ENCODE assay signal across 24 cellular contexts in the genomic region with DNA sequence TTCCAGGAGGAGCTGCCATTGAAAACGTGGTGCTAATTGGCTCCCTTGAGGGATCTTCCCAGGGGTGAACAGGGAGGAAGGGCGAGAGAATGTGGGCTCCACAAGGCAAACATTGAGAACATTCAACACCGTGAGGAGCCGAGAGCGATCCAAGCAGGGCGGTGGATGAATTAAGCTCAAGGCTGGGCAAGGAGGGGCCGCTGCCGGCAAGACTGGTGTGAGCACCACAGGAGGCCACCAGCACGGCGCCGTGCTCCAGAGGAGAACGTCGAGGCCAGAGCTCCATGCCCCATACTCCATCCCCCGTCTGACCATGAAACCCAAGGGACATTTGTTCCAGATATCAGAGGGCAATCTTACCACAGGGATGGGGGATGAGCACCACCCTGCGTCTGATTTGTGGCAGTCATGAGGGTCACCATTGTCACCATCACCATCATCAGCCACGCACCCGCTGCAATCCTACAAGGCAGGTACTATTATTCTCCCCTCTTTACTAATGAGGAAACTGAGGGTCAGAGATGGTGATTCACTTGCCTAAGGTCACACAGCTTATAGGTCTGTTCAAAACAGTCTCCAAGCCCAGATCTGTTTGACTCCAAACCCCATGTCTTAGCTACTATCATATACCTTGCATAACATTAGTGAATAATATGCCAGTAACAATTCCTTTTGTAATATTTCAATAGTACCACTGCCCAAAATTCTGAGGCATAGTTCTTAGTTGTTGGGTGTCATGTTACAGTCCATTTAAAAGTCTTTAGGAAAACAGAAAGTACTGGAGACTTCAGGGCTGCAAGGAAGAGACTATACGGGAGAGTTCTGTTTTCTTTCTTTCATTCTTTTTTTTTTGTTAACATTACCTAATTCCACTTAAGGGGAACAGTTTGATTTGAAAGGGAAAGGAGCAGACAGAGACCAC.
DNase-seq lines count a peak whose midpoint lies in the region; ATAC-seq, FAIRE-seq and TF ChIP-seq lines count a peak whose summit lies in the region.
"Had no signal": no experiment of that assay in that cellular context is flagged by ENCODE, and none has a peak within 500 bp of the region (broad histone marks: within the 10 kb centered on the region; RNA-seq: fewer than 3 reads in every experiment).

No MANE protein-coding gene starts in this region.

- POLR2A ChIA-PET in WTC11 (lab: Charles Lee): interaction anchor here (1.2 kb wide), 1 partner anchor 10 kb away, joined by 3 read pairs; no protein-coding TSS in a partner anchor
- POLR2A ChIA-PET in HepG2 (lab: Yijun Ruan, JAX): no interaction called here
- POLR2A ChIA-PET in CD8-positive, alpha-beta T cell (lab: Charles Lee): no interaction called here

- 0 out of 2 replicates have a peak overlapping the region, but pooled peaks have one; percentile 41 for H3K27ac Mint-ChIP-seq in WTC11
- no peak overlapping the region for H3K27ac Mint-ChIP-seq in CD8-positive, alpha-beta T cell
- H3K27ac Mint-ChIP-seq: CD14-positive monocyte had no signal

- FAIRE-seq in HepG2 (lab: Jason Lieb, UNC): no peak
- FAIRE-seq: H54 had no signal

- no TSS peak for BruUV-seq in HepG2 (replicated peaks; lab: Mats Ljungman, UMichigan)

- H3K4me3 ChIP-seq in choroid plexus epithelial cell (ENCODE audit: low read depth, low read length): no peak overlapping the region
- no peak overlapping the region for H3K4me3 ChIP-seq in HepG2 (replicated peaks in 1 of 3; ENCODE audit: insufficient read depth in 1 of 3, low read depth in 2 of 3, low read length in 3 of 3)
- H3K4me3 ChIP-seq in CD8-positive, alpha-beta T cell (ENCODE audit: low read depth, low read length): no peak overlapping the region
- H3K4me3 ChIP-seq: MG63 had no signal

- peaks cover 2% of the 10 kb centered on the region; the same call in 1 of the 2 replicates for H3K27me3 Mint-ChIP-seq in WTC11 (ENCODE audit: low read depth)
- peaks cover 5% of the 10 kb centered on the region for H3K27me3 Mint-ChIP-seq in CD8-positive, alpha-beta T cell (ENCODE audit: low read depth)

- no peak for TF ChIP-seq EP300 in HepG2 (IDR thresholded peaks at IDR 0.05; ENCODE audit: low read depth in 2 of 2, low read length in 2 of 2)
- no peak for TF ChIP-seq EP300 in HepG2 (CRISPR knock-in tag; IDR thresholded peaks at IDR 0.05; ENCODE audit: borderline replicate concordance)

- peaks cover 44% of the 10 kb centered on the region for H3K9me3 Mint-ChIP-seq in WTC11
- H3K9me3 Mint-ChIP-seq in CD8-positive, alpha-beta T cell: peaks cover 5% of the 10 kb centered on the region

- H3K4me1 Mint-ChIP-seq in WTC11: peaks cover 11% of the 10 kb centered on the region
- no peaks in the 10 kb centered on the region for H3K4me1 Mint-ChIP-seq in CD8-positive, alpha-beta T cell (ENCODE audit: low read depth)
- H3K4me1 Mint-ChIP-seq: CD14-positive monocyte had no signal

- TF ChIP-seq POLR2A in HepG2 (IDR thresholded peaks at IDR 0.05; ENCODE audit: insufficient read depth in 1 of 2, low read depth in 2 of 2, low read length in 2 of 2): no peak

- CTCF ChIA-PET in WTC11 (lab: Charles Lee) (interaction anchor here (0.6 kb wide), 1 partner anchor 626 kb away, joined by 3 read pairs; no protein-coding TSS in a partner anchor), HepG2 (lab: Yijun Ruan, JAX; ENCODE audit: low intra/inter-chr PET ratio, low total read pairs) (no interaction called here)
- CTCF ChIA-PET in CD8-positive, alpha-beta T cell (lab: Charles Lee): no interaction called here

- H3K9ac ChIP-seq in HepG2 (ENCODE audit: insufficient read depth, low read depth, low read length): no peak overlapping the region
- H3K9ac ChIP-seq: SK-N-SH had no signal

- peaks cover 9% of the 10 kb centered on the region for H3K36me3 Mint-ChIP-seq in WTC11
- H3K36me3 Mint-ChIP-seq in CD8-positive, alpha-beta T cell: no peaks in the 10 kb centered on the region
- H3K36me3 Mint-ChIP-seq: CD14-positive monocyte had no signal

- no peaks in the 10 kb centered on the region for H3K79me2 ChIP-seq in HepG2 (ENCODE audit: insufficient read depth, low read length)

- TF ChIP-seq RAD21 in HepG2 (CRISPR knock-in tag; IDR thresholded peaks at IDR 0.05): no peak

- WGBS in HepG2 (ENCODE audit: low lambda C conversion rate): 62% methylated on average over 16 of the region's 18 CpGs

- H2AFZ ChIP-seq in HepG2 (ENCODE audit: low read length): no peak overlapping the region

- no peak overlapping the region for H3K27ac ChIP-seq in HepG2 (ENCODE audit: extremely low read length, insufficient read depth, low read length)
- no peak overlapping the region for H3K27ac ChIP-seq in CD8-positive, alpha-beta T cell (ENCODE audit: low read depth, low read length)
- H3K27ac ChIP-seq: HL-60 had no signal

- no peak overlapping the region for H3K4me2 ChIP-seq in HepG2 (ENCODE audit: low read depth, low read length)
- H3K4me2 ChIP-seq: SK-N-SH had no signal

- H3K36me3 ChIP-seq in HepG2 (replicated peaks in 1 of 2; ENCODE audit: control insufficient read depth in 1 of 2, insufficient read depth in 2 of 2, low read length in 2 of 2): no peaks in the 10 kb centered on the region
- H3K36me3 ChIP-seq in CD8-positive, alpha-beta T cell (ENCODE audit: insufficient read depth, low read length): no peaks in the 10 kb centered on the region
- H3K36me3 ChIP-seq: MG63 had no signal

- 0 out of 5 replicates have a peak, but pooled peaks cover 0 to 5% of the 10 kb centered on the region in 2 experiments for H3K27me3 ChIP-seq in HepG2 (ENCODE audit: control insufficient read depth in 1 of 2, insufficient read depth in 2 of 2, low read length in 2 of 2)
- no peaks in the 10 kb centered on the region for H3K27me3 ChIP-seq in CD8-positive, alpha-beta T cell (ENCODE audit: insufficient read depth, low read length)
- H3K27me3 ChIP-seq: MG63 had no signal

- intact Hi-C loops in HepG2 (cut with micrococcal nuclease; ENCODE audit: unreplicated experiment): no loop called here
- intact Hi-C loops in CD8-positive, alpha-beta T cell (cut with DNase I, micrococcal nuclease): no loop called here

- DNase-seq in EH (ENCODE audit: low read depth) (peak; percentile 17), WTC11 (ENCODE audit: low spot score) (no peak), choroid plexus epithelial cell (ENCODE audit: low read depth) (peak; percentile 56), HepG2 (ENCODE audit: low spot score) (no peak), ecto neural progenitor cell (ENCODE audit: low spot score) (no peak), middle frontal gyrus (ENCODE audit: extremely low spot score, low spot score) (no peak)
- DNase-seq in CD8-positive, alpha-beta T cell: no peak
- no peak for DNase-seq in stimulated activated CD4-positive, alpha-beta T cell treated with anti-CD3 and anti-CD28 coated beads, Interleukin-12 subunit alpha, Interleukin-12 subunit beta, amount 100 ng/mL, for 4 hours
- DNase-seq: 8988T; EL; IMR-90; Kasumi-1; MG63; NCI-H1048; NCI-H146; NCI-H2029 treated with DMSO at 0.1 percent for 48 hours; NCI-H748 treated with DMSO at 0.1 percent for 48 hours; NK-92 treated with Interleukin-12 subunit alpha and Interleukin-12 subunit beta, amount 100 ng/mL, for 24 hours; OCI-M1; SHP77 treated with DMSO at 0.1 percent for 48 hours; SK-N-SH had no signal

- H3K9me3 ChIP-seq in HepG2 (ENCODE audit: low read length): 0 out of 2 replicates have a peak, but pooled peaks cover 3% of the 10 kb centered on the region
- H3K9me3 ChIP-seq in CD8-positive, alpha-beta T cell (ENCODE audit: low read length): no peaks in the 10 kb centered on the region
- H3K9me3 ChIP-seq: MG63, SK-N-SH had no signal

- no peak overlapping the region for H3K4me3 Mint-ChIP-seq in WTC11
- H3K4me3 Mint-ChIP-seq in CD8-positive, alpha-beta T cell: no peak overlapping the region
- H3K4me3 Mint-ChIP-seq: CD14-positive monocyte had no signal

- no peaks in the 10 kb centered on the region for H4K20me1 ChIP-seq in HepG2 (ENCODE audit: insufficient read depth, low read length)

- no peaks in the 10 kb centered on the region for H3K4me1 ChIP-seq in HepG2 (ENCODE audit: insufficient read depth, low read length)
- H3K4me1 ChIP-seq in CD8-positive, alpha-beta T cell (ENCODE audit: insufficient read depth, low read length): no peaks in the 10 kb centered on the region

- in situ Hi-C loops in HepG2 (cut with HindIII; ENCODE audit: extremely low pct_ligation_motif_present, low pct_unique_long_range_greater_than_20kb): no loop called here

- TF ChIP-seq CTCF in WTC11 (IDR thresholded peaks at IDR 0.05) (no peak), choroid plexus epithelial cell (conservative IDR thresholded peaks at IDR 0.05; ENCODE audit: low read depth, low read length) (no peak), HepG2 (CRISPR knock-in tag; IDR thresholded peaks at IDR 0.05) (no peak)
- no peak for TF ChIP-seq CTCF in CD8-positive, alpha-beta T cell (IDR thresholded peaks at IDR 0.05)

- ATAC-seq in WTC11 (no peak), HepG2 (no peak)
- no peak for ATAC-seq in CD8-positive, alpha-beta T cell

TF ChIP-seq in WTC11, 78 proteins besides CTCF, POLR2A, EP300 and RAD21 (continues in another document):
- TF ChIP-seq, protein P1, sequence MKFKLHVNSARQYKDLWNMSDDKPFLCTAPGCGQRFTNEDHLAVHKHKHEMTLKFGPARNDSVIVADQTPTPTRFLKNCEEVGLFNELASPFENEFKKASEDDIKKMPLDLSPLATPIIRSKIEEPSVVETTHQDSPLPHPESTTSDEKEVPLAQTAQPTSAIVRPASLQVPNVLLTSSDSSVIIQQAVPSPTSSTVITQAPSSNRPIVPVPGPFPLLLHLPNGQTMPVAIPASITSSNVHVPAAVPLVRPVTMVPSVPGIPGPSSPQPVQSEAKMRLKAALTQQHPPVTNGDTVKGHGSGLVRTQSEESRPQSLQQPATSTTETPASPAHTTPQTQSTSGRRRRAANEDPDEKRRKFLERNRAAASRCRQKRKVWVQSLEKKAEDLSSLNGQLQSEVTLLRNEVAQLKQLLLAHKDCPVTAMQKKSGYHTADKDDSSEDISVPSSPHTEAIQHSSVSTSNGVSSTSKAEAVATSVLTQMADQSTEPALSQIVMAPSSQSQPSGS (CRISPR knock-in tag; IDR thresholded peaks at IDR 0.05; ENCODE audit: borderline replicate concordance, low read depth): no peak
- TF ChIP-seq SMAD3 (CRISPR knock-in tag; IDR thresholded peaks at IDR 0.05; ENCODE audit: borderline replicate concordance): no peak

TF ChIP-seq in HepG2, 621 proteins besides CTCF, POLR2A, EP300 and RAD21 (continues in another document):
- TF ChIP-seq U2AF2 (IDR thresholded peaks at IDR 0.05; ENCODE audit: low read depth, low read length) (no peak), RFX1 (IDR thresholded peaks at IDR 0.05) (no peak), ZNF768 (CRISPR knock-in tag; IDR thresholded peaks at IDR 0.05) (peak; percentile 37)

Comparison
In these comparisons a context has a peak if more than half of its experiments do, and no peak if none do; other contexts are left out.
1. DNase-seq: peak in EH (single experiment) and choroid plexus epithelial cell (single experiment); none in WTC11 (single experiment), HepG2 (single experiment), ecto neural progenitor cell (single experiment), middle frontal gyrus (single experiment), CD8-positive, alpha-beta T cell (0 of 7) and stimulated activated CD4-positive, alpha-beta T cell treated with anti-CD3 and anti-CD28 coated beads, Interleukin-12 subunit alpha, Interleukin-12 subunit beta, amount 100 ng/mL, for 4 hours (single experiment).